In the genomic region with DNA sequence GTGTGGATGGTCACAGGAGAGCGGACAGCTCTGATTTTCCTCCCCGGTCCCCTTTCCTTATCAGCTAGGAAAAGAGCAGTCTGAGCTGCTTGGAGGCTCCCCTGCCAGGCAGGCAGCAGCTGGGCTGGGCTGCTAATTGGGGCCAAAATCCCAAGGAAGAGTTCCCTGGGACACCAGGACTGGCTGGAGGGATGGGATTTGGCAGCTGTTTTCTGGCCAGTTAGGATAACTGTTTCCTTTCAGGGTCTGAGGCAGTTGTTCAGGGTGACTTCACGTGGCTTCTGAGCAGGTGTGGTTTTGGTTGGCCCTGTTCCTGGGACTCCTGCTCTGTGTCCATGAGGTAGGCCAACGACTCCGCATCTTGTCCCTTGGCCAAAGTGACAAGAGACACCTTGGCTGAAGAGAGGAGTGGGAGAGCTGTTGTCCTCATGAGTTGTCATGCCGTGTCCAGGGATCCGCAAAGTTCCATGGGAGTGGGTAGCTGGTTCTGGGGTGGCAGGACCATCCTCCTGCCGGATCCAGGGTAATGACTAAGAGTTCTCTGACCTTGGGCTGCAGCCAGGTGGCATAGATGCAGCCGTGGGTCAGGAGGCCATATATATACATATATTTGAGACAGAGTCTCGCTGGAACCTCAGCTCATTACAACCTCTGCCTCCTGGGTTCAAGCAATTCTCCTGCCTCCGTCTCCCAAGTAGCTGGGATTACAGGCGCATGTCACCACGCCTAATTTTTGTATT, we compare ENCODE assay signal across 1 cellular context.
TF ChIP-seq lines count a peak whose summit lies in the region.

No MANE protein-coding gene starts in this region.

TF ChIP-seq in HepG2, 621 proteins besides CTCF, POLR2A, EP300 and RAD21:
- TF ChIP-seq, protein P1, sequence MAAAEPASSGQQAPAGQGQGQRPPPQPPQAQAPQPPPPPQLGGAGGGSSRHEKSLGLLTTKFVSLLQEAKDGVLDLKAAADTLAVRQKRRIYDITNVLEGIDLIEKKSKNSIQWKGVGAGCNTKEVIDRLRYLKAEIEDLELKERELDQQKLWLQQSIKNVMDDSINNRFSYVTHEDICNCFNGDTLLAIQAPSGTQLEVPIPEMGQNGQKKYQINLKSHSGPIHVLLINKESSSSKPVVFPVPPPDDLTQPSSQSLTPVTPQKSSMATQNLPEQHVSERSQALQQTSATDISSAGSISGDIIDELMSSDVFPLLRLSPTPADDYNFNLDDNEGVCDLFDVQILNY (CRISPR knock-in tag; conservative IDR thresholded peaks at IDR 0.05): no peak
- no peak for TF ChIP-seq NFYB (CRISPR knock-in tag; IDR thresholded peaks at IDR 0.05)
- TF ChIP-seq ZFP36L2 (CRISPR knock-in tag; IDR thresholded peaks at IDR 0.05): no peak
- no peak for TF ChIP-seq KLF12 (CRISPR knock-in tag; IDR thresholded peaks at IDR 0.05; ENCODE audit: borderline replicate concordance)
- TF ChIP-seq, protein P2, sequence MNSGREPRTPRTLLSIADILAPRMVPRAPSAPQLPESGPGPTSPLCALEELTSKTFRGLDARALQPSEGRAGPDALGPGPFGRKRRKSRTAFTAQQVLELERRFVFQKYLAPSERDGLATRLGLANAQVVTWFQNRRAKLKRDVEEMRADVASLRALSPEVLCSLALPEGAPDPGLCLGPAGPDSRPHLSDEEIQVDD (CRISPR knock-in tag; IDR thresholded peaks at IDR 0.05; ENCODE audit: borderline replicate concordance): no peak
- TF ChIP-seq ZNF605 (CRISPR knock-in tag; IDR thresholded peaks at IDR 0.05): peak; percentile 59; the same call in 1 of the 2 replicates
- TF ChIP-seq, protein P3, sequence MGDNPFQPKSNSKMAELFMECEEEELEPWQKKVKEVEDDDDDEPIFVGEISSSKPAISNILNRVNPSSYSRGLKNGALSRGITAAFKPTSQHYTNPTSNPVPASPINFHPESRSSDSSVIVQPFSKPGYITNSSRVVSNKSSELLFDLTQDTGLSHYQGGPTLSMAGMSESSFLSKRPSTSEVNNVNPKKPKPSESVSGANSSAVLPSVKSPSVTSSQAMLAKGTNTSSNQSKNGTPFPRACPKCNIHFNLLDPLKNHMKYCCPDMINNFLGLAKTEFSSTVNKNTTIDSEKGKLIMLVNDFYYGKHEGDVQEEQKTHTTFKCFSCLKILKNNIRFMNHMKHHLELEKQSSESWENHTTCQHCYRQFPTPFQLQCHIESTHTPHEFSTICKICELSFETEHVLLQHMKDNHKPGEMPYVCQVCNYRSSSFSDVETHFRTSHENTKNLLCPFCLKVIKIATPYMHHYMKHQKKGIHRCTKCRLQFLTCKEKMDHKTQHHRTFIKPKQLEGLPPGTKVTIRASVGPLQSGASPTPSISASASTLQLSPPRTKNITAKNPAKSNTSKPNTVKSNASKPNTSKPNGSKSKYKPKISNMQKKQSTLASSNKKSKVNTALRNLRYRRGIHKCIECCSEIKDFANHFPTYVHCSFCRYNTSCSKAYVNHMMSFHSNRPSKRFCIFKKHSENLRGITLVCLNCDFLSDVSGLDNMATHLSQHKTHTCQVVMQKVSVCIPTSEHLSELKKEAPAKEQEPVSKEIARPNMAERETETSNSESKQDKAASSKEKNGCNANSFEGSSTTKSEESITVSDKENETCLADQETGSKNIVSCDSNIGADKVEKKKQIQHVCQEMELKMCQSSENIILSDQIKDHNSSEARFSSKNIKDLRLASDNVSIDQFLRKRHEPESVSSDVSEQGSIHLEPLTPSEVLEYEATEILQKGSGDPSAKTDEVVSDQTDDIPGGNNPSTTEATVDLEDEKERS (CRISPR knock-in tag; IDR thresholded peaks at IDR 0.05): 0 out of 2 replicates have a peak, but pooled peaks have one; percentile 5
- TF ChIP-seq SKI (IDR thresholded peaks at IDR 0.05; ENCODE audit: partially characterized antibody): no peak
- no peak for TF ChIP-seq SALL1 (CRISPR knock-in tag; IDR thresholded peaks at IDR 0.05)
- no peak for TF ChIP-seq ZNF619 (CRISPR knock-in tag; IDR thresholded peaks at IDR 0.05)
- TF ChIP-seq, protein P4, sequence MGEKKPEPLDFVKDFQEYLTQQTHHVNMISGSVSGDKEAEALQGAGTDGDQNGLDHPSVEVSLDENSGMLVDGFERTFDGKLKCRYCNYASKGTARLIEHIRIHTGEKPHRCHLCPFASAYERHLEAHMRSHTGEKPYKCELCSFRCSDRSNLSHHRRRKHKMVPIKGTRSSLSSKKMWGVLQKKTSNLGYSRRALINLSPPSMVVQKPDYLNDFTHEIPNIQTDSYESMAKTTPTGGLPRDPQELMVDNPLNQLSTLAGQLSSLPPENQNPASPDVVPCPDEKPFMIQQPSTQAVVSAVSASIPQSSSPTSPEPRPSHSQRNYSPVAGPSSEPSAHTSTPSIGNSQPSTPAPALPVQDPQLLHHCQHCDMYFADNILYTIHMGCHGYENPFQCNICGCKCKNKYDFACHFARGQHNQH (CRISPR knock-in tag; IDR thresholded peaks at IDR 0.05): no peak
